In the genomic region with DNA sequence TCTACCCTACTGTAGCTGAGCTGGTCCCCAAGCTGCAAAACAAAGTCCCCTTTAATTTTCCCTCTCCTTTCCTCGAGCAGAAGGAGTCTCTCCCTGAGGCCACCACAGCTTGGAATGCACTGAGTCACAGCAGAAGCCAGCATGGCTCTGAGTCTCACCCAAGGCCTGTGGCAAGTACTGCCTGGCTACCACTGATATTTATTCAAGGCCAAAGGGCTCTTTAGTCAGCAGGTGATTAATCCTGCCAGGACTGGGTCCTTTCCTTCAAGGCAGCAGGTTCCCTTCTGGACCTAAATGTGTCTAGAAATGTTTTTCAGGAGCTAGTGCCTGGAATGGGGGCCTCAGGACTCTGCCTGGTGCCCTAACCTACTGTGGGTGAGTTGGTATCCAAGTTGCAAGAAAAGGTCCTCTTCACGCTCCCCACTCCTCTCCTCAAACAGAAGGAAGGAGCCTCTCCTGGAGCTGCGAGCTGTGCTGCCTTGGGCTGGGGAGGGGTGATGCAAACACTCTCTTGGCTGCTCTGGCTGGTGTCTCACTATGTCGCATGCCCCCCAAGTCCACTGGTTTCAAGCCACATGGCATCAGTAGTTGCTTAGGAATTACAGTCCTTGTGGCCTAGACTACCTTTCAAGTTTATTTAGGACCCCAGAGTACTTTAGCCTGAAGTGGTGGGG, we compare ENCODE assay signal across 13 cellular contexts. TPM values are rescaled to one million over a fixed set of nuclear protein-coding genes. Genes with fewer than 3 reads are reported as not detected.
DNase-seq lines count a peak whose midpoint lies in the region; ATAC-seq lines count a peak whose summit lies in the region.
"Had no signal": no experiment of that assay in that cellular context is flagged by ENCODE, and none has a peak within 500 bp of the region (broad histone marks: within the 10 kb centered on the region; RNA-seq: fewer than 3 reads in every experiment).

No MANE protein-coding gene starts in this region.

- peak overlapping the region; percentile 45 for H3K27ac Mint-ChIP-seq in activated T-cell treated with anti-CD3 and anti-CD28 coated beads, Interleukin-2, amount 50 U/mL, for 72 hours
- H3K27ac Mint-ChIP-seq: memory B cell had no signal

- H3K4me1 Mint-ChIP-seq in activated T-cell treated with anti-CD3 and anti-CD28 coated beads, Interleukin-2, amount 50 U/mL, for 72 hours (ENCODE audit: low read depth): peaks cover 60% of the 10 kb centered on the region
- H3K4me1 Mint-ChIP-seq: memory B cell had no signal

- no peaks in the 10 kb centered on the region for H3K27me3 Mint-ChIP-seq in activated T-cell treated with anti-CD3 and anti-CD28 coated beads, Interleukin-2, amount 50 U/mL, for 72 hours (ENCODE audit: low read depth)

- no peak for DNase-seq in activated T-cell treated with anti-CD3 and anti-CD28 coated beads, Interleukin-2, amount 50 U/mL, for 72 hours
- DNase-seq in activated T-cell treated with anti-CD3 and anti-CD28 coated beads for 4 hours (no peak), amniotic stem cell (lab: John Stamatoyannopoulos, UW) (peak; percentile 58), iris pigment epithelial cell (ENCODE audit: low read depth) (peak; percentile 74), ureter (ENCODE audit: low spot score) (peak; percentile 66), NCI-H446 treated with DMSO at 0.1 percent for 48 hours (lab: John Stamatoyannopoulos, UW) (no peak), NCI-H510A (lab: John Stamatoyannopoulos, UW) (no peak), cerebellar cortex (ENCODE audit: low spot score) (no peak)
- DNase-seq: erythroblast; MM.1S; stimulated activated CD4-positive, alpha-beta T cell treated with anti-CD3 and anti-CD28 coated beads, Interleukin-1b, Interleukin-23, amount 100 ng/mL, for 48 hours; WERI-Rb-1 had no signal

- peaks cover 13 to 26% of the 10 kb centered on the region in 2 donors for H3K9me3 Mint-ChIP-seq in activated T-cell treated with anti-CD3 and anti-CD28 coated beads, Interleukin-2, amount 50 U/mL, for 72 hours

- no peak for ATAC-seq in activated T-cell treated with anti-CD3 and anti-CD28 coated beads, Interleukin-2, amount 50 U/mL, for 72 hours (replicated peaks in 1 of 2)

- H3K4me3 Mint-ChIP-seq in activated T-cell treated with anti-CD3 and anti-CD28 coated beads, Interleukin-2, amount 50 U/mL, for 72 hours: no peak overlapping the region
- H3K4me3 Mint-ChIP-seq: memory B cell had no signal

- H3K36me3 Mint-ChIP-seq in activated T-cell treated with anti-CD3 and anti-CD28 coated beads, Interleukin-2, amount 50 U/mL, for 72 hours (ENCODE audit: insufficient read depth in 2 of 2): peaks cover 38 to 57% of the 10 kb centered on the region in 2 donors

RNA-seq across cellular contexts. Expression of gene CD28, which starts 53.4 kb away (rescaled TPM):
- 100 to 1,000 TPM; 177 to 206 TPM for total RNA-seq in activated T-cell treated with anti-CD3 and anti-CD28 coated beads, Interleukin-2, amount 50 U/mL, for 72 hours
- total RNA-seq in ureter: 0.21 TPM

Comparison
In these comparisons a context has a peak if more than half of its experiments do, and no peak if none do; other contexts are left out.
1. DNase-seq: peak in amniotic stem cell (single experiment), iris pigment epithelial cell (single experiment) and ureter (single experiment); none in activated T-cell treated with anti-CD3 and anti-CD28 coated beads, Interleukin-2, amount 50 U/mL, for 72 hours (0 of 2), activated T-cell treated with anti-CD3 and anti-CD28 coated beads for 4 hours (single experiment), NCI-H446 treated with DMSO at 0.1 percent for 48 hours (single experiment), NCI-H510A (single experiment) and cerebellar cortex (single experiment).
2. RNA of gene CD28, which starts 53.4 kb away (total RNA-seq): 177 to 206 TPM in activated T-cell treated with anti-CD3 and anti-CD28 coated beads, Interleukin-2, amount 50 U/mL, for 72 hours; 0.21 TPM in ureter (single experiment); every median in the first group is over 100 times any median in the second.